ENCODE assay signal across 18 cellular contexts in genomic region chr1:7943295-7943694, GRCh38. TPM values are rescaled to one million over a fixed set of nuclear protein-coding genes. Genes with fewer than 3 reads are reported as not detected.
DNase-seq lines count a peak whose midpoint lies in the region; ATAC-seq and TF ChIP-seq lines count a peak whose summit lies in the region.
"Had no signal": no experiment of that assay in that cellular context is flagged by ENCODE, and none has a peak within 500 bp of the region (broad histone marks: within the 10 kb centered on the region; RNA-seq: fewer than 3 reads in every experiment).

No MANE protein-coding gene starts in this region.

- H3K4me3 ChIP-seq in HCT116 (replicated peaks in 1 of 2; ENCODE audit: low read depth in 1 of 2, low read length in 2 of 2): no peak overlapping the region
- H3K4me3 ChIP-seq in spleen: peak overlapping the region in 1 of 8 donors; percentile 61

- H4K20me1 ChIP-seq in HCT116 (ENCODE audit: insufficient read depth): no peaks in the 10 kb centered on the region

- H3K9me3 ChIP-seq in HCT116 (ENCODE audit: control insufficient read depth in 1 of 2, insufficient read depth in 1 of 2, low read depth in 1 of 2, low read length in 2 of 2): no peaks in the 10 kb centered on the region
- H3K9me3 ChIP-seq in spleen: no peaks in the 10 kb centered on the region

- TF ChIP-seq CTCF in HCT116 (IDR thresholded peaks at IDR 0.05 in 2 of 3, conservative IDR thresholded peaks at IDR 0.05 in 1 of 3; ENCODE audit: borderline replicate concordance in 1 of 3, insufficient read depth in 1 of 3, low read depth in 2 of 3, low read length in 2 of 3) (no peak), spleen (IDR thresholded peaks at IDR 0.05 in 8 of 11, conservative IDR thresholded peaks at IDR 0.05 in 3 of 11) (no peak)

- BruUV-seq in HCT116 (replicated peaks; lab: Mats Ljungman, UMichigan): no TSS peak

- H3K4me1 ChIP-seq in HCT116 (ENCODE audit: control insufficient read depth in 1 of 2, insufficient read depth in 2 of 2, low read length in 2 of 2) (peaks cover 0 to 30% of the 10 kb centered on the region in 2 experiments; a peak in 2 of 4 replicates), spleen (peaks cover 12 to 62% (median 38%) of the 10 kb centered on the region in 6 donors)

- H2AFZ ChIP-seq in HCT116 (ENCODE audit: low read depth, low read length, poor library complexity, severe bottlenecking): peak overlapping the region; percentile 47

- H3K4me1 Mint-ChIP-seq in activated CD4-positive, alpha-beta memory T cell treated with anti-CD3 and anti-CD28 coated beads for 36 hours (ENCODE audit: low read depth): peaks cover 43% of the 10 kb centered on the region
- H3K4me1 Mint-ChIP-seq in activated CD4-positive, alpha-beta memory T cell treated with anti-CD3 and anti-CD28 coated beads, Interleukin-2, amount 10 ng/mL, durations not matched to agents 7 days and 5 days: peaks cover 39% of the 10 kb centered on the region
- H3K4me1 Mint-ChIP-seq in central memory CD8-positive, alpha-beta T cell: peaks cover 43% of the 10 kb centered on the region

- CTCF ChIA-PET in activated CD4-positive, alpha-beta memory T cell treated with anti-CD3 and anti-CD28 coated beads for 36 hours (lab: Charles Lee): interaction anchor here (1.0 to 1.7 kb wide), 4 partner anchors 12 to 190 kb away, joined by 3 to 7 read pairs (median 4); no protein-coding TSS in a partner anchor
- CTCF ChIA-PET in activated CD4-positive, alpha-beta memory T cell treated with anti-CD3 and anti-CD28 coated beads, Interleukin-2, amount 10 ng/mL, durations not matched to agents 7 days and 5 days (lab: Charles Lee): interaction anchor here (1.0 to 2.3 kb wide), 2 partner anchors 11 to 13 kb away, joined by 4 to 7 read pairs; no protein-coding TSS in a partner anchor
- CTCF ChIA-PET in HCT116 (lab: Charles Lee): interaction anchor here (1.1 to 1.2 kb wide), 2 partner anchors 32 to 276 kb away, joined by 3 read pairs; no protein-coding TSS in a partner anchor

- no peak for TF ChIP-seq POLR2A in HCT116 (IDR thresholded peaks at IDR 0.05; ENCODE audit: borderline replicate concordance, extremely low read depth, insufficient read depth, insufficient read length)
- no peak for TF ChIP-seq POLR2A in spleen (IDR thresholded peaks at IDR 0.05)

- RAD21 ChIA-PET in HCT116 (lab: Charles Lee; ENCODE audit: low non-redundant PET in 1 of 2, low total read pairs in 2 of 2, uncharacterized antibody in 2 of 2, unreplicated experiment in 2 of 2): no interaction called here

- H3K4me3 Mint-ChIP-seq in activated CD4-positive, alpha-beta memory T cell treated with anti-CD3 and anti-CD28 coated beads for 36 hours: no peak overlapping the region
- no peak overlapping the region for H3K4me3 Mint-ChIP-seq in activated CD4-positive, alpha-beta memory T cell treated with anti-CD3 and anti-CD28 coated beads, Interleukin-2, amount 10 ng/mL, durations not matched to agents 7 days and 5 days
- peak overlapping the region; percentile 84 for H3K4me3 Mint-ChIP-seq in central memory CD8-positive, alpha-beta T cell

- H3K27me3 Mint-ChIP-seq in activated CD4-positive, alpha-beta memory T cell treated with anti-CD3 and anti-CD28 coated beads for 36 hours: peaks cover 9% of the 10 kb centered on the region
- H3K27me3 Mint-ChIP-seq in activated CD4-positive, alpha-beta memory T cell treated with anti-CD3 and anti-CD28 coated beads, Interleukin-2, amount 10 ng/mL, durations not matched to agents 7 days and 5 days: peaks cover 15% of the 10 kb centered on the region
- H3K27me3 Mint-ChIP-seq in central memory CD8-positive, alpha-beta T cell: peaks cover 28% of the 10 kb centered on the region

- intact Hi-C loops in activated CD4-positive, alpha-beta memory T cell treated with anti-CD3 and anti-CD28 coated beads for 36 hours (cut with micrococcal nuclease): loop anchor here (10.0 kb wide), 1 partner anchor 152 kb away; no protein-coding TSS in a partner anchor
- intact Hi-C loops in HCT116 (cut with micrococcal nuclease) (loop anchor here (10.0 kb wide), 1 partner anchor 278 kb away; no protein-coding TSS in a partner anchor), spleen (cut with DNase I; ENCODE audit: low total_unique reads) (no loop called here)

- no peaks in the 10 kb centered on the region for H3K9me3 Mint-ChIP-seq in activated CD4-positive, alpha-beta memory T cell treated with anti-CD3 and anti-CD28 coated beads for 36 hours
- H3K9me3 Mint-ChIP-seq in activated CD4-positive, alpha-beta memory T cell treated with anti-CD3 and anti-CD28 coated beads, Interleukin-2, amount 10 ng/mL, durations not matched to agents 7 days and 5 days: no peaks in the 10 kb centered on the region
- no peaks in the 10 kb centered on the region for H3K9me3 Mint-ChIP-seq in central memory CD8-positive, alpha-beta T cell

- ATAC-seq in HCT116: no peak
- no peak for ATAC-seq in central memory CD8-positive, alpha-beta T cell (replicated peaks; ENCODE audit: extremely low read depth, poor library complexity, severe bottlenecking)

- H3K27ac ChIP-seq in HCT116 (ENCODE audit: low read depth, low read length): no peak overlapping the region
- H3K27ac ChIP-seq in spleen: peak overlapping the region in 7 of 8 donors; percentile 76 to 94 (median 84)

- H3K27me3 ChIP-seq in HCT116 (ENCODE audit: insufficient read depth, low read length) (no peaks in the 10 kb centered on the region; the same call in 1 of the 2 replicates), spleen (replicated peaks in 1 of 7) (peaks cover 0 to 28% (median 3%) of the 10 kb centered on the region in 7 donors)

- H3K36me3 ChIP-seq in HCT116 (ENCODE audit: control insufficient read depth in 1 of 2, insufficient read depth in 2 of 2, low read length in 2 of 2) (no peaks in the 10 kb centered on the region), spleen (no peaks in the 10 kb centered on the region)

- no peak for TF ChIP-seq RAD21 in HCT116 (IDR thresholded peaks at IDR 0.05; ENCODE audit: low read depth)

- peak overlapping the region; percentile 59 for H3K27ac Mint-ChIP-seq in activated CD4-positive, alpha-beta memory T cell treated with anti-CD3 and anti-CD28 coated beads for 36 hours
- H3K27ac Mint-ChIP-seq in activated CD4-positive, alpha-beta memory T cell treated with anti-CD3 and anti-CD28 coated beads, Interleukin-2, amount 10 ng/mL, durations not matched to agents 7 days and 5 days: no peak overlapping the region
- peak overlapping the region; percentile 97 for H3K27ac Mint-ChIP-seq in central memory CD8-positive, alpha-beta T cell (ENCODE audit: low read depth)

- no peaks in the 10 kb centered on the region for H3K9me2 ChIP-seq in HCT116 (ENCODE audit: insufficient read depth)

- H3K4me2 ChIP-seq in HCT116 (ENCODE audit: low read length): no peak overlapping the region

- H3K9ac ChIP-seq in HCT116 (ENCODE audit: low read length): no peak overlapping the region

- POLR2A ChIA-PET in activated CD4-positive, alpha-beta memory T cell treated with anti-CD3 and anti-CD28 coated beads for 36 hours (lab: Charles Lee): interaction anchor here (0.7 to 2.0 kb wide), 3 partner anchors 13 to 19 kb away, joined by 3 to 5 read pairs (median 3); partner anchors contain the start of gene PARK7
- POLR2A ChIA-PET in activated CD4-positive, alpha-beta memory T cell treated with anti-CD3 and anti-CD28 coated beads, Interleukin-2, amount 10 ng/mL, durations not matched to agents 7 days and 5 days (lab: Charles Lee): interaction anchor here (0.9 to 3.6 kb wide), 2 partner anchors 12 to 18 kb away, joined by 4 to 18 read pairs; partner anchors contain the start of gene PARK7
- POLR2A ChIA-PET in HCT116 (lab: Charles Lee): no interaction called here

- no peak for DNase-seq in activated CD4-positive, alpha-beta memory T cell treated with anti-CD3 and anti-CD28 coated beads for 36 hours
- DNase-seq in activated CD4-positive, alpha-beta memory T cell treated with anti-CD3 and anti-CD28 coated beads, Interleukin-2, amount 10 ng/mL, durations not matched to agents 7 days and 5 days: no peak
- DNase-seq in HCT116 (ENCODE audit: low read depth, low spot score): no peak
- no peak for DNase-seq in central memory CD8-positive, alpha-beta T cell (ENCODE audit: low spot score in 2 of 2)
- DNase-seq in spleen: no peak
- no peak for DNase-seq in central memory CD4-positive, alpha-beta T cell
- no peak for DNase-seq in stimulated activated naive CD4-positive, alpha-beta T cell (lab: John Stamatoyannopoulos, UW)
- no peak for DNase-seq in amniotic stem cell (lab: John Stamatoyannopoulos, UW)
- DNase-seq: activated gamma-delta T cell; GOT3; islet precursor cell; NCI-H226; NK-92 treated with Interleukin-12 subunit alpha and Interleukin-12 subunit beta, amount 100 ng/mL, for 24 hours; retina; RPMI8226; stimulated activated naive CD4-positive, alpha-beta T cell treated with Interleukin-2 at 50 U/mL for 16 hours; trophoblast cell had no signal

- H3K79me2 ChIP-seq in HCT116 (ENCODE audit: insufficient read depth, low read length): no peaks in the 10 kb centered on the region

- 57 to 66% (median 64%) methylated on average over 3 of the region's 3 CpGs for WGBS in spleen, 5 donors

- H3K36me3 Mint-ChIP-seq in activated CD4-positive, alpha-beta memory T cell treated with anti-CD3 and anti-CD28 coated beads for 36 hours: peaks cover 7% of the 10 kb centered on the region
- no peaks in the 10 kb centered on the region for H3K36me3 Mint-ChIP-seq in activated CD4-positive, alpha-beta memory T cell treated with anti-CD3 and anti-CD28 coated beads, Interleukin-2, amount 10 ng/mL, durations not matched to agents 7 days and 5 days (ENCODE audit: low read depth)
- peaks cover 4% of the 10 kb centered on the region for H3K36me3 Mint-ChIP-seq in central memory CD8-positive, alpha-beta T cell (ENCODE audit: insufficient read depth)

TF ChIP-seq in HCT116, 20 proteins besides CTCF, POLR2A, EP300 and RAD21 (continues in another document):
- TF ChIP-seq ATF3 (IDR thresholded peaks at IDR 0.05) (no peak), EGR1 (IDR thresholded peaks at IDR 0.05; ENCODE audit: low read depth) (no peak)

RNA-seq across cellular contexts. Expression of gene TNFRSF9, which starts 2.7 kb away (rescaled TPM):
- total RNA-seq in activated CD4-positive, alpha-beta memory T cell treated with anti-CD3 and anti-CD28 coated beads for 36 hours: 10 to 100 TPM; 59.9 to 64.0 TPM
- 1 to 10 TPM; 8.0 TPM for total RNA-seq in activated CD4-positive, alpha-beta memory T cell treated with anti-CD3 and anti-CD28 coated beads, Interleukin-2, amount 10 ng/mL, durations not matched to agents 7 days and 5 days
- total RNA-seq in HCT116 (2021; ENCODE audit: unreplicated experiment) (0.20 TPM), spleen (10 to 100 TPM in 1 of 7 donors, 1 to 10 TPM in 6; 2.5 to 11.7 (median 3.3) TPM)
- 0.22 and 0.39 TPM in 2 replicates for polyA plus RNA-seq in HCT116 (2012)
- 1 to 10 TPM; 2.2 to 6.3 (median 4.0) TPM for polyA plus RNA-seq in spleen
- total RNA-seq: mesenteric fat pad had no signal

RNA-seq across cellular contexts. Expression of gene PARK7, which starts 18.2 kb away (rescaled TPM):
- total RNA-seq in activated CD4-positive, alpha-beta memory T cell treated with anti-CD3 and anti-CD28 coated beads for 36 hours: 100 to 1,000 TPM; 429 to 457 TPM
- 100 to 1,000 TPM; 261 to 275 TPM for total RNA-seq in activated CD4-positive, alpha-beta memory T cell treated with anti-CD3 and anti-CD28 coated beads, Interleukin-2, amount 10 ng/mL, durations not matched to agents 7 days and 5 days
- total RNA-seq in HCT116 (2021; ENCODE audit: unreplicated experiment) (370 TPM), spleen (100 to 1,000 TPM in 6 of 7 donors, 10 to 100 TPM in 1; 93.5 to 183 (median 160) TPM)
- 294 and 378 TPM in 2 replicates for polyA plus RNA-seq in HCT116 (2012)
- polyA plus RNA-seq in spleen: 100 to 1,000 TPM; 274 to 370 (median 289) TPM

Comparison
In these comparisons a context has a peak if more than half of its experiments do, and no peak if none do; other contexts are left out.
1. RNA of gene TNFRSF9, which starts 2.7 kb away (total RNA-seq): 59.9 to 64.0 TPM in activated CD4-positive, alpha-beta memory T cell treated with anti-CD3 and anti-CD28 coated beads for 36 hours; 8.0 TPM in activated CD4-positive, alpha-beta memory T cell treated with anti-CD3 and anti-CD28 coated beads, Interleukin-2, amount 10 ng/mL, durations not matched to agents 7 days and 5 days, 2.5 to 11.7 TPM in spleen and 0.20 TPM in HCT116 (single experiment); every median in the first group is over 4 times any median in the second.